1 cellular context compared by ENCODE assay signal in genomic region chr16:48194828-48195566, GRCh38.
A peak's percentile ranks its signal among the peaks of the same experiment; 100 is the strongest.
TF ChIP-seq lines count a peak whose summit lies in the region.

No MANE protein-coding gene starts in this region.

TF ChIP-seq in HEK293, 187 proteins besides CTCF, POLR2A, EP300 and RAD21 (continued from another document):
- no peak; the same call in 1 of the 2 replicates for TF ChIP-seq ZNF513 (tag by site-specific recombination; IDR thresholded peaks at IDR 0.05)
- no peak for TF ChIP-seq YY2 (tag by site-specific recombination; IDR thresholded peaks at IDR 0.05)
- TF ChIP-seq ZBTB6 (tag by site-specific recombination; IDR thresholded peaks at IDR 0.05): no peak
- TF ChIP-seq GLIS2 (tag by site-specific recombination; IDR thresholded peaks at IDR 0.05): no peak
- no peak for TF ChIP-seq ZSCAN5A (tag by site-specific recombination; IDR thresholded peaks at IDR 0.05)
- no peak for TF ChIP-seq KLF7 (tag by site-specific recombination; IDR thresholded peaks at IDR 0.05; ENCODE audit: borderline replicate concordance)
- no peak for TF ChIP-seq TSHZ1 (tag by site-specific recombination; IDR thresholded peaks at IDR 0.05; ENCODE audit: borderline replicate concordance)
- TF ChIP-seq ZNF391 (tag by site-specific recombination; IDR thresholded peaks at IDR 0.05; ENCODE audit: borderline replicate concordance, low read depth): no peak
- no peak for TF ChIP-seq ZNF658 (tag by site-specific recombination; IDR thresholded peaks at IDR 0.05)
- TF ChIP-seq ZNF280C (tag by site-specific recombination; IDR thresholded peaks at IDR 0.05): no peak
- TF ChIP-seq ZNF175 (tag by site-specific recombination; IDR thresholded peaks at IDR 0.05): no peak
- no peak for TF ChIP-seq MZF1 (tag by site-specific recombination; IDR thresholded peaks at IDR 0.05; ENCODE audit: borderline replicate concordance)
- TF ChIP-seq ZNF362 (tag by site-specific recombination; IDR thresholded peaks at IDR 0.05): no peak
- no peak for TF ChIP-seq ZNF670 (tag by site-specific recombination; IDR thresholded peaks at IDR 0.05; ENCODE audit: low read depth)
- peak; percentile 54 for TF ChIP-seq ZBTB20 (tag by site-specific recombination; IDR thresholded peaks at IDR 0.05)
- no peak for TF ChIP-seq ZNF121 (tag by site-specific recombination; IDR thresholded peaks at IDR 0.05)
- no peak for TF ChIP-seq ZNF239 (tag by site-specific recombination; IDR thresholded peaks at IDR 0.05)
- TF ChIP-seq ZNF148 (tag by site-specific recombination; IDR thresholded peaks at IDR 0.05; ENCODE audit: borderline replicate concordance): no peak
- no peak for TF ChIP-seq ZSCAN18 (tag by site-specific recombination; IDR thresholded peaks at IDR 0.05)
- TF ChIP-seq ZNF302 (tag by site-specific recombination; IDR thresholded peaks at IDR 0.05; ENCODE audit: low read depth): no peak
- no peak for TF ChIP-seq ZNF280D (tag by site-specific recombination; IDR thresholded peaks at IDR 0.05)
- TF ChIP-seq KLF16 (tag by site-specific recombination; IDR thresholded peaks at IDR 0.05): no peak
